ENCODE assay signal across 16 cellular contexts in genomic region chr16:81786321-81786720, GRCh38. TPM values are rescaled to one million over a fixed set of nuclear protein-coding genes. Genes with fewer than 3 reads are reported as not detected.
DNase-seq lines count a peak whose midpoint lies in the region; ATAC-seq and TF ChIP-seq lines count a peak whose summit lies in the region.
"Had no signal": no experiment of that assay in that cellular context is flagged by ENCODE, and none has a peak within 500 bp of the region (broad histone marks: within the 10 kb centered on the region; RNA-seq: fewer than 3 reads in every experiment).

No MANE protein-coding gene starts in this region.

- H3K9me3 Mint-ChIP-seq in Calu3 (ENCODE audit: low read depth, unreplicated experiment), result no peaks in the 10 kb centered on the region
- no peaks in the 10 kb centered on the region for H3K9me3 Mint-ChIP-seq in memory B cell
- H3K9me3 Mint-ChIP-seq: activated CD4-positive, alpha-beta memory T cell treated with anti-CD3 and anti-CD28 coated beads for 36 hours; naive thymus-derived CD8-positive, alpha-beta T cell; T-helper 1 cell treated with Interleukin-12 subunit alpha and Interleukin-12 subunit beta and Interleukin-4 antibody, amounts not matched to agents 30 μg/mL and 1 μg/mL, for 36 hours had no signal

- TF ChIP-seq CTCF in Calu3 (IDR thresholded peaks at IDR 0.05; ENCODE audit: unreplicated experiment), result no peak
- TF ChIP-seq CTCF in brain microvascular endothelial cell (IDR thresholded peaks at IDR 0.05; ENCODE audit: low read depth, low read length, missing control alignments), result no peak

- H3K27ac ChIP-seq in Karpas-422 (ENCODE audit: low read length) (peak overlapping the region; percentile 100), brain microvascular endothelial cell (no peak overlapping the region)

- H3K4me2 ChIP-seq in Karpas-422 (ENCODE audit: low read depth, low read length, poor library complexity, severe bottlenecking), result peak overlapping the region; percentile 91

- peaks cover 84% of the 10 kb centered on the region for H3K79me2 ChIP-seq in Karpas-422 (ENCODE audit: low read length)

- in situ Hi-C loops in brain microvascular endothelial cell (cut with HindIII; ENCODE audit: low pct_ligation_motif_present, low sequenced_read_pairs), result no loop called here

- H3K36me3 Mint-ChIP-seq in Calu3 (ENCODE audit: insufficient read depth, unreplicated experiment) (no peaks in the 10 kb centered on the region), memory B cell (peaks cover 39% of the 10 kb centered on the region)
- H3K36me3 Mint-ChIP-seq: activated CD4-positive, alpha-beta memory T cell treated with anti-CD3 and anti-CD28 coated beads for 36 hours; naive thymus-derived CD8-positive, alpha-beta T cell had no signal

- no peaks in the 10 kb centered on the region for H3K9me3 ChIP-seq in Karpas-422 (ENCODE audit: low read length)
- H3K9me3 ChIP-seq: spleen had no signal

- intact Hi-C loops in Calu3 (cut with micrococcal nuclease; ENCODE audit: unreplicated experiment), result loop anchor here (5.0 kb wide), 1 partner anchor 86 kb away; no protein-coding TSS in a partner anchor

- peak overlapping the region; percentile 79 for H3K4me3 ChIP-seq in Karpas-422 (ENCODE audit: low read length)
- no peak overlapping the region for H3K4me3 ChIP-seq in brain microvascular endothelial cell (ENCODE audit: low read depth, low read length)

- H4K20me1 ChIP-seq in Karpas-422 (ENCODE audit: insufficient read depth, low read depth, low read length), result peaks cover 61% of the 10 kb centered on the region

- no peak overlapping the region for H2AFZ ChIP-seq in Karpas-422 (ENCODE audit: low read length)

- no peaks in the 10 kb centered on the region for H3K9me2 ChIP-seq in Karpas-422 (replicated peaks; ENCODE audit: insufficient read depth, low read length)

- peak; percentile 29 for DNase-seq in Calu3
- peak; percentile 59 for DNase-seq in Karpas-422
- DNase-seq in brain microvascular endothelial cell, result peak; percentile 41
- no peak for DNase-seq in memory B cell (ENCODE audit: low spot score in 2 of 2)
- no peak for DNase-seq in NCI-H2227 treated with DMSO at 0.1 percent for 48 hours (lab: John Stamatoyannopoulos, UW)
- no peak for DNase-seq in hepatic stellate cell (ENCODE audit: low spot score)
- DNase-seq: activated CD4-positive, alpha-beta memory T cell treated with anti-CD3 and anti-CD28 coated beads for 36 hours; activated gamma-delta T cell; central memory CD4-positive, alpha-beta T cell; GOT3; naive thymus-derived CD8-positive, alpha-beta T cell; NCI-H2029; spleen had no signal

- CTCF ChIA-PET in Calu3 (lab: Charles Lee), result interaction anchor here (0.5 to 1.1 kb wide), 4 partner anchors 12 to 348 kb away, joined by 3 to 8 read pairs (median 3); no protein-coding TSS in a partner anchor

- no TSS peak for BruUV-seq in Calu3 (replicated peaks; lab: Mats Ljungman, UMichigan)

- ATAC-seq in memory B cell (ENCODE audit: low read depth) (no peak), HG02798 (IDR thresholded peaks at IDR 0.05; ENCODE audit: poor library complexity, unreplicated experiment) (no peak), HG03025 (IDR thresholded peaks at IDR 0.05; ENCODE audit: low FRiP score, unreplicated experiment) (no peak)
- ATAC-seq: naive thymus-derived CD8-positive, alpha-beta T cell had no signal

- peaks cover 28% of the 10 kb centered on the region for H3K4me1 Mint-ChIP-seq in Calu3 (ENCODE audit: low read depth, unreplicated experiment)
- peaks cover 75% of the 10 kb centered on the region for H3K4me1 Mint-ChIP-seq in memory B cell

- H3K9ac ChIP-seq in Karpas-422 (ENCODE audit: low read length), result peak overlapping the region; percentile 88

- H3K4me3 Mint-ChIP-seq in Calu3 (ENCODE audit: low read depth, unreplicated experiment) (no peak overlapping the region), memory B cell (peak overlapping the region; percentile 70)
- H3K4me3 Mint-ChIP-seq: activated CD4-positive, alpha-beta memory T cell treated with anti-CD3 and anti-CD28 coated beads for 36 hours; T-helper 1 cell treated with Interleukin-12 subunit alpha and Interleukin-12 subunit beta and Interleukin-4 antibody, amounts not matched to agents 30 μg/mL and 1 μg/mL, for 36 hours had no signal

- H3K27ac Mint-ChIP-seq in Calu3 (ENCODE audit: unreplicated experiment), result no peak overlapping the region
- peak overlapping the region; percentile 96 for H3K27ac Mint-ChIP-seq in memory B cell
- H3K27ac Mint-ChIP-seq: activated CD4-positive, alpha-beta memory T cell treated with anti-CD3 and anti-CD28 coated beads for 36 hours; naive thymus-derived CD8-positive, alpha-beta T cell; T-helper 1 cell treated with Interleukin-12 subunit alpha and Interleukin-12 subunit beta and Interleukin-4 antibody, amounts not matched to agents 30 μg/mL and 1 μg/mL, for 36 hours had no signal

- no peaks in the 10 kb centered on the region for H3K27me3 ChIP-seq in Karpas-422 (ENCODE audit: low read length)
- no peaks in the 10 kb centered on the region for H3K27me3 ChIP-seq in brain microvascular endothelial cell (replicated peaks)
- H3K27me3 ChIP-seq: spleen had no signal

- H3K36me3 ChIP-seq in Karpas-422 (ENCODE audit: insufficient read depth, low read length) (peaks cover 61% of the 10 kb centered on the region), brain microvascular endothelial cell (replicated peaks) (no peaks in the 10 kb centered on the region)

- H3K27me3 Mint-ChIP-seq in Calu3 (ENCODE audit: unreplicated experiment) (peaks cover 74% of the 10 kb centered on the region), memory B cell (no peaks in the 10 kb centered on the region)

- peaks cover 99% of the 10 kb centered on the region for H3K4me1 ChIP-seq in Karpas-422 (ENCODE audit: low read length)

RNA-seq across cellular contexts. Expression of gene PLCG2, which starts 7.2 kb away (rescaled TPM):
- 3.4 and 13.7 TPM in 2 replicates for total RNA-seq in Calu3 (2022)
- 574 and 580 TPM in 2 replicates for total RNA-seq in Karpas-422 (2014; rRNA removed; shearing (Covaris generic); ENCODE audit: low replicate concordance)

Comparison
In these comparisons a context has a peak if more than half of its experiments do, and no peak if none do; other contexts are left out.
1. DNase-seq: peak in Calu3 (single experiment), Karpas-422 (single experiment) and brain microvascular endothelial cell (single experiment); none in memory B cell (0 of 2), NCI-H2227 treated with DMSO at 0.1 percent for 48 hours (single experiment) and hepatic stellate cell (single experiment).
2. RNA of gene PLCG2, which starts 7.2 kb away (total RNA-seq): 574 to 580 TPM in Karpas-422; 3.4 to 13.7 TPM in Calu3; every median in the first group is over 10 times any median in the second.